In the genomic region with DNA sequence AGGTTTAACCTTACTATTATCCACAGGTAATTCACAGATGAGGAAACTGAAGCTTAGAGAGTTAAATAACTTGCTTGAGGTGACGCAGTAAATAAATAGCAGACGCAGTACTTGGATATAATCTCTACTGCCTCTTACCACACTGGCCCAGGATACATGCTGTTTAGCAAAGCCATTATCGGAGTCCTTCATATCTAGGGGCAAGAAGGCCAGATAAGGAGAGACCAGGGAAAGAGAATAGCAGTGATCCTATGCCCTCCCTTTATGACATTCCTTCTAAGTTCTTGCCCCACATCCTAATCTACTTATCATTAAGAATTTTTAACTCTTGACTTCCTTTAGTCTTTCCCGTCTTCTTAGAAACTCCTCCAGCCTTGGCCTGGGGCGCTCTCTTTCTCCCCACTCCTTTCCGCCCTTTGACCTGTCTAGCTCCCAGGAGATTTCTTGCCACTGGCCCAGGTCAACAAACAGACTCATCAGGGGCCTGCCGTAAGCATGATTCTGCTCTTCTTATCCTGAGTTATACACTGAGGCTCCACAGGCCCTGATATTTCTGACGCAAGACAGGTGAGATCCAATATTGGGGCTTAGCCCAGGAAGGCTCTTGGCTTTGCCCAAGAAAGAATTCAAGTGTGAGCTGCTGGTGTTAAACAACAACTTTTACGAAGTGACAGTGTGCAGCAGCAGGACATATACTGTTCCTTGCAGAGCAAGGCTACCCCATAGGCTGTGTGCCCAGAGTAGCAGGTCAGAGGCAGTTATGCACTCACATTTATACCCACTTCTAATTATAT, we compare ENCODE assay signal across 1 cellular context.
TF ChIP-seq lines count a peak whose summit lies in the region.

No MANE protein-coding gene starts in this region.

TF ChIP-seq in WTC11, 78 proteins besides CTCF, POLR2A, EP300 and RAD21 (continued from another document):
- TF ChIP-seq, protein P1, sequence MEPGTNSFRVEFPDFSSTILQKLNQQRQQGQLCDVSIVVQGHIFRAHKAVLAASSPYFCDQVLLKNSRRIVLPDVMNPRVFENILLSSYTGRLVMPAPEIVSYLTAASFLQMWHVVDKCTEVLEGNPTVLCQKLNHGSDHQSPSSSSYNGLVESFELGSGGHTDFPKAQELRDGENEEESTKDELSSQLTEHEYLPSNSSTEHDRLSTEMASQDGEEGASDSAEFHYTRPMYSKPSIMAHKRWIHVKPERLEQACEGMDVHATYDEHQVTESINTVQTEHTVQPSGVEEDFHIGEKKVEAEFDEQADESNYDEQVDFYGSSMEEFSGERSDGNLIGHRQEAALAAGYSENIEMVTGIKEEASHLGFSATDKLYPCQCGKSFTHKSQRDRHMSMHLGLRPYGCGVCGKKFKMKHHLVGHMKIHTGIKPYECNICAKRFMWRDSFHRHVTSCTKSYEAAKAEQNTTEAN (CRISPR knock-in tag; IDR thresholded peaks at IDR 0.05) = no peak
- TF ChIP-seq JUN (CRISPR knock-in tag; IDR thresholded peaks at IDR 0.05) (no peak), ZBTB21 (CRISPR knock-in tag; IDR thresholded peaks at IDR 0.05; ENCODE audit: borderline replicate concordance) (no peak), ESRRA (CRISPR knock-in tag; IDR thresholded peaks at IDR 0.05; ENCODE audit: borderline replicate concordance) (no peak)
